ENCODE assay signal across 1 cellular context in genomic region chr17:37067555-37068111, GRCh38.
TF ChIP-seq lines count a peak whose summit lies in the region.

No MANE protein-coding gene starts in this region.

TF ChIP-seq in A549, 52 proteins besides CTCF, POLR2A, EP300 and RAD21 (continued from another document):
- TF ChIP-seq REST (IDR thresholded peaks at IDR 0.05) (no peak), RCOR1 (IDR thresholded peaks at IDR 0.05; ENCODE audit: low read depth, low read length) (no peak), EHMT2 (IDR thresholded peaks at IDR 0.05; ENCODE audit: low read depth) (no peak), FOSL2 (IDR thresholded peaks at IDR 0.05) (peak; percentile 55; the same call in 1 of the 2 replicates), FOSL2 (CRISPR knock-in tag; IDR thresholded peaks at IDR 0.05) (peak; percentile 93), HEYL (CRISPR knock-in tag; IDR thresholded peaks at IDR 0.05) (peak; percentile 68; the same call in 1 of the 2 replicates), TFCP2L1 (CRISPR knock-in tag; IDR thresholded peaks at IDR 0.05) (no peak), NR3C1 (IDR thresholded peaks at IDR 0.05) (no peak), MAFK (IDR thresholded peaks at IDR 0.05; ENCODE audit: partially characterized antibody) (peak; percentile 89)
TF ChIP-seq in A549: peak in this region for 10.
